ENCODE assay signal across 8 cellular contexts in genomic region chr19:12439686-12440411, GRCh38. TPM values are rescaled to one million over a fixed set of nuclear protein-coding genes. Genes with fewer than 3 reads are reported as not detected.
A peak's percentile ranks its signal among the peaks of the same experiment; 100 is the strongest.
DNase-seq lines count a peak whose midpoint lies in the region; ATAC-seq and TF ChIP-seq lines count a peak whose summit lies in the region.
"Not testable (repeated sequence)": the region's sequence is repeated elsewhere in the genome, so short reads cannot be mapped to it uniquely, and the experiment has no call there.

No MANE protein-coding gene starts in this region.

- TF ChIP-seq CTCF in heart left ventricle (IDR thresholded peaks at IDR 0.05); neural cell (IDR thresholded peaks at IDR 0.05; ENCODE audit: poor library complexity, severe bottlenecking): not testable (repeated sequence)

- not testable (repeated sequence) for H4K20me1 ChIP-seq in neural cell (ENCODE audit: insufficient read depth)

- intact Hi-C loops in heart left ventricle (cut with DNase I), result loop anchor here in 4 of 10 donors (2.0 to 5.0 kb wide), 4 partner anchors 39 to 148 kb away; partner anchors contain the start of genes ZNF709 (in 2 of the 4), ZNF799 (in 2 of the 4) and ZNF44 (in 1 of the 4)

- not testable (repeated sequence) for H3K36me3 ChIP-seq in H7 (replicated peaks; ENCODE audit: control insufficient read depth, insufficient read depth, low read length); MG63; adipocyte (ENCODE audit: control insufficient read depth, insufficient read depth, low read length, severe bottlenecking); heart left ventricle; neural cell (ENCODE audit: insufficient read depth, low read length)

- H3K9me2 ChIP-seq in neural cell (ENCODE audit: insufficient read depth, low read length), result not testable (repeated sequence)

- TF ChIP-seq RAD21 in neural cell (conservative IDR thresholded peaks at IDR 0.05), result not testable (repeated sequence)

- DNase-seq in DMS53 (lab: John Stamatoyannopoulos, UW) (peak; percentile 48), MG63 (peak; percentile 28), UCSD-AML1 (lab: John Stamatoyannopoulos, UW; ENCODE audit: unreplicated experiment) (peak; percentile 55), adipocyte (ENCODE audit: low read depth) (peak; percentile 29)
- DNase-seq in H7, heart left ventricle: not testable (repeated sequence)
- peak; percentile 40 to 63 for DNase-seq in stimulated activated CD8-positive, alpha-beta memory T cell treated with anti-CD3 and anti-CD28 coated beads, Interleukin-7, amount 100 ng/mL, for 48 hours (ENCODE audit: extremely low read depth in 1 of 2, low read depth in 1 of 2)

- peaks cover 17% of the 10 kb centered on the region for H3K9me3 ChIP-seq in MG63
- not testable (repeated sequence) for H3K9me3 ChIP-seq in adipocyte (ENCODE audit: control insufficient read depth, low read length); neural cell (ENCODE audit: low read length)
- H3K9me3 ChIP-seq in heart left ventricle, result peaks cover 0 to 13% (median 4%) of the 10 kb centered on the region in 12 donors

- peak in 1 of 4 donors; percentile 28 for ATAC-seq in heart left ventricle

- not testable (repeated sequence) for H3K4me2 ChIP-seq in neural cell (ENCODE audit: low read length)

- H3K27ac ChIP-seq in heart left ventricle (peak overlapping the region; percentile 40 to 87 (median 76)), neural cell (ENCODE audit: low read length) (peak overlapping the region; percentile 68)

- H3K79me2 ChIP-seq in neural cell (replicated peaks; ENCODE audit: insufficient read depth, low read length), result peaks cover 13% of the 10 kb centered on the region

- H2AFZ ChIP-seq in neural cell (ENCODE audit: low read depth, low read length), result not testable (repeated sequence)

- H3K9ac ChIP-seq in adipocyte (ENCODE audit: low read length) (peak overlapping the region; percentile 80), neural cell (ENCODE audit: low read length) (peak overlapping the region; percentile 71)

- not testable (repeated sequence) for TF ChIP-seq EP300 in neural cell (conservative IDR thresholded peaks at IDR 0.05; ENCODE audit: poor library complexity, severe bottlenecking)

- not testable (repeated sequence) for H3F3A ChIP-seq in neural cell (ENCODE audit: insufficient read depth, low read length, poor library complexity, severe bottlenecking)

- H3K4me1 ChIP-seq in adipocyte (ENCODE audit: control insufficient read depth, insufficient read depth, low read length), result not testable (repeated sequence)
- H3K4me1 ChIP-seq in heart left ventricle, result peaks cover 0 to 12% (median 0%) of the 10 kb centered on the region in 12 donors

- peak overlapping the region; percentile 57 for H3K4me3 ChIP-seq in H7 (ENCODE audit: insufficient read depth, low read depth, low read length)
- peak overlapping the region; percentile 74 for H3K4me3 ChIP-seq in MG63
- H3K4me3 ChIP-seq in adipocyte (ENCODE audit: low read length), result peak overlapping the region; percentile 93
- H3K4me3 ChIP-seq in heart left ventricle, result peak overlapping the region; percentile 58 to 87 (median 76)
- H3K4me3 ChIP-seq in neural cell (ENCODE audit: low read length), result peak overlapping the region; percentile 75

- WGBS in heart left ventricle, 4 donors, result 1 to 2% (median 2%) methylated on average over 13 to 23 of the region's 23 CpGs

- H3K27me3 ChIP-seq in H7 (ENCODE audit: control insufficient read depth, insufficient read depth, low read length); MG63; adipocyte (replicated peaks; ENCODE audit: control insufficient read depth, insufficient read depth, low read length); heart left ventricle; neural cell (ENCODE audit: insufficient read depth, low read depth, low read length): not testable (repeated sequence)

- TF ChIP-seq POLR2A in heart left ventricle (IDR thresholded peaks at IDR 0.05), result not testable (repeated sequence)

RNA-seq across cellular contexts. Expression of gene ZNF443, which starts 1.0 kb away (rescaled TPM):
- total RNA-seq in H7 (2014; rRNA removed; shearing (Covaris generic)), result 0.24 and 0.41 TPM in 2 replicates
- 3.2 and 5.5 TPM in 2 replicates for total RNA-seq in MG63 (2014; rRNA removed; shearing (Covaris generic); ENCODE audit: low replicate concordance)
- total RNA-seq in heart left ventricle, result 1 to 10 TPM; 1.5 to 3.6 (median 2.1) TPM
- polyA plus RNA-seq in heart left ventricle (1 to 10 TPM; 1.4 TPM), neural cell (11.5 and 13.0 TPM in 2 replicates)
- 37.5 and 47.3 TPM in 2 replicates for polyA minus RNA-seq in neural cell

RNA-seq across cellular contexts. Expression of gene ZNF799, which starts 38.8 kb away (rescaled TPM):
- not detected in 2 replicates for total RNA-seq in H7 (2014; rRNA removed; shearing (Covaris generic))
- 5.2 and 22.6 TPM in 2 replicates for total RNA-seq in MG63 (2014; rRNA removed; shearing (Covaris generic); ENCODE audit: low replicate concordance)
- total RNA-seq in heart left ventricle, result 1 to 10 TPM; 1.5 to 3.9 (median 2.1) TPM
- 1 to 10 TPM; 1.8 to 2.2 TPM for polyA plus RNA-seq in heart left ventricle
- polyA plus RNA-seq in neural cell, result 6.8 and 6.9 TPM in 2 replicates
- 8.8 TPM in 2 replicates for polyA minus RNA-seq in neural cell

RNA-seq across cellular contexts. Expression of gene ZNF709, which starts 44.8 kb away (rescaled TPM):
- total RNA-seq in H7 (2014; rRNA removed; shearing (Covaris generic)), result 0.30 and 0.42 TPM in 2 replicates
- 1.9 and 3.6 TPM in 2 replicates for total RNA-seq in MG63 (2014; rRNA removed; shearing (Covaris generic); ENCODE audit: low replicate concordance)
- total RNA-seq in heart left ventricle, result 1 to 10 TPM in 8 of 9 donors, under 1 TPM in 1; 0.89 to 2.9 (median 1.7) TPM
- 1 to 10 TPM; 1.3 TPM for polyA plus RNA-seq in heart left ventricle
- polyA plus RNA-seq in neural cell, result 16.1 and 17.4 TPM in 2 replicates
- polyA minus RNA-seq in neural cell, result 50.2 and 54.2 TPM in 2 replicates
